1 cellular context compared by ENCODE assay signal in genomic region chr19:34998777-34999497, GRCh38.
TF ChIP-seq lines count a peak whose summit lies in the region.

No MANE protein-coding gene starts in this region.

TF ChIP-seq in HEK293, 187 proteins besides CTCF, POLR2A, EP300 and RAD21 (continued from another document and continues in another):
- TF ChIP-seq INSM2 (tag by site-specific recombination; IDR thresholded peaks at IDR 0.05), result no peak
- TF ChIP-seq ZNF585B (tag by site-specific recombination; IDR thresholded peaks at IDR 0.05), result no peak
- TF ChIP-seq ZSCAN30 (tag by site-specific recombination; IDR thresholded peaks at IDR 0.05), result no peak
- no peak for TF ChIP-seq ZNF707 (tag by site-specific recombination; IDR thresholded peaks at IDR 0.05)
- no peak for TF ChIP-seq ZNF48 (tag by site-specific recombination; IDR thresholded peaks at IDR 0.05)
- peak; percentile 73 for TF ChIP-seq SP2 (tag by site-specific recombination; IDR thresholded peaks at IDR 0.05)
- no peak for TF ChIP-seq SP3 (tag by site-specific recombination; IDR thresholded peaks at IDR 0.05)
- no peak for TF ChIP-seq ATF2 (tag by site-specific recombination; IDR thresholded peaks at IDR 0.05; ENCODE audit: low read depth)
- TF ChIP-seq ZNF623 (tag by site-specific recombination; IDR thresholded peaks at IDR 0.05), result no peak
- peak; percentile 13; the same call in 1 of the 2 replicates for TF ChIP-seq ZBTB17 (tag by site-specific recombination; IDR thresholded peaks at IDR 0.05)
- no peak for TF ChIP-seq ZNF23 (tag by site-specific recombination; IDR thresholded peaks at IDR 0.05; ENCODE audit: borderline replicate concordance)
- TF ChIP-seq ZNF704 (tag by site-specific recombination; IDR thresholded peaks at IDR 0.05), result no peak
- peak; percentile 71 for TF ChIP-seq ZNF16 (tag by site-specific recombination; IDR thresholded peaks at IDR 0.05; ENCODE audit: low read depth)
- TF ChIP-seq ZNF391 (tag by site-specific recombination; IDR thresholded peaks at IDR 0.05; ENCODE audit: borderline replicate concordance, low read depth), result peak; percentile 24; the same call in 1 of the 2 replicates
- TF ChIP-seq ZNF701 (tag by site-specific recombination; IDR thresholded peaks at IDR 0.05), result no peak
- TF ChIP-seq REST (tag by site-specific recombination; IDR thresholded peaks at IDR 0.05), result peak; percentile 90
- no peak for TF ChIP-seq ZNF37A (tag by site-specific recombination; IDR thresholded peaks at IDR 0.05)
- TF ChIP-seq ZNF416 (tag by site-specific recombination; IDR thresholded peaks at IDR 0.05), result no peak
- TF ChIP-seq ZBTB49 (tag by site-specific recombination; IDR thresholded peaks at IDR 0.05; ENCODE audit: low read depth), result no peak
- peak; percentile 42; the same call in 1 of the 2 replicates for TF ChIP-seq ZNF362 (tag by site-specific recombination; IDR thresholded peaks at IDR 0.05)
- no peak for TF ChIP-seq ZNF510 (tag by site-specific recombination; IDR thresholded peaks at IDR 0.05; ENCODE audit: insufficient replicate concordance)
- TF ChIP-seq BCL6B (tag by site-specific recombination; IDR thresholded peaks at IDR 0.05), result no peak
- TF ChIP-seq ZFP3 (tag by site-specific recombination; IDR thresholded peaks at IDR 0.05; ENCODE audit: low read depth), result no peak
- TF ChIP-seq ZNF155 (tag by site-specific recombination; IDR thresholded peaks at IDR 0.05), result no peak
- no peak for TF ChIP-seq ZNF10 (tag by site-specific recombination; IDR thresholded peaks at IDR 0.05)
- no peak for TF ChIP-seq ZFP37 (tag by site-specific recombination; IDR thresholded peaks at IDR 0.05)
- TF ChIP-seq ZNF341 (tag by site-specific recombination; IDR thresholded peaks at IDR 0.05; ENCODE audit: low read depth), result peak; percentile 75
- no peak for TF ChIP-seq ZNF843 (tag by site-specific recombination; IDR thresholded peaks at IDR 0.05)
- no peak for TF ChIP-seq ZNF354C (tag by site-specific recombination; IDR thresholded peaks at IDR 0.05; ENCODE audit: borderline replicate concordance, low read depth)
- TF ChIP-seq ZNF433 (tag by site-specific recombination; IDR thresholded peaks at IDR 0.05; ENCODE audit: low read depth), result no peak
- peak; percentile 10 for TF ChIP-seq GLIS2 (tag by site-specific recombination; IDR thresholded peaks at IDR 0.05)
- TF ChIP-seq ZNF169 (tag by site-specific recombination; IDR thresholded peaks at IDR 0.05), result no peak
- TF ChIP-seq SP7 (tag by site-specific recombination; IDR thresholded peaks at IDR 0.05), result no peak
- no peak for TF ChIP-seq FEZF1 (tag by site-specific recombination; IDR thresholded peaks at IDR 0.05)
- peak; percentile 24; the same call in 1 of the 2 replicates for TF ChIP-seq ZBTB10 (tag by site-specific recombination; IDR thresholded peaks at IDR 0.05)
- no peak; the same call in 1 of the 2 replicates for TF ChIP-seq ZNF580 (tag by site-specific recombination; IDR thresholded peaks at IDR 0.05)
- TF ChIP-seq ZBTB26 (tag by site-specific recombination; optimal IDR thresholded peaks at IDR 0.05), result no peak
- no peak for TF ChIP-seq ZNF302 (tag by site-specific recombination; IDR thresholded peaks at IDR 0.05; ENCODE audit: low read depth)
- no peak for TF ChIP-seq ZNF658 (tag by site-specific recombination; IDR thresholded peaks at IDR 0.05)
- peak; percentile 9; the same call in 1 of the 2 replicates for TF ChIP-seq PATZ1 (tag by site-specific recombination; IDR thresholded peaks at IDR 0.05)
- TF ChIP-seq KLF1 (tag by site-specific recombination; IDR thresholded peaks at IDR 0.05), result no peak
- no peak for TF ChIP-seq ZNF132 (tag by site-specific recombination; IDR thresholded peaks at IDR 0.05; ENCODE audit: borderline replicate concordance)
- TF ChIP-seq ZNF324 (tag by site-specific recombination; IDR thresholded peaks at IDR 0.05), result no peak
- TF ChIP-seq RBAK (tag by site-specific recombination; IDR thresholded peaks at IDR 0.05), result no peak
